14 cellular contexts compared by ENCODE assay signal in genomic region chrX:16743604-16744325, GRCh38. TPM values are rescaled to one million over a fixed set of nuclear protein-coding genes. Genes with fewer than 3 reads are reported as not detected.
DNase-seq lines count a peak whose midpoint lies in the region; ATAC-seq, FAIRE-seq and TF ChIP-seq lines count a peak whose summit lies in the region.
"Had no signal": no experiment of that assay in that cellular context is flagged by ENCODE, and none has a peak within 500 bp of the region (broad histone marks: within the 10 kb centered on the region; RNA-seq: fewer than 3 reads in every experiment).

No MANE protein-coding gene starts in this region.

- no peak overlapping the region for H3K4me3 ChIP-seq in AG10803 (ENCODE audit: low read length)
- no peak overlapping the region for H3K4me3 ChIP-seq in brain microvascular endothelial cell (ENCODE audit: low read depth, low read length)
- H3K4me3 ChIP-seq in HepG2 (replicated peaks in 1 of 3; ENCODE audit: insufficient read depth in 1 of 3, low read depth in 2 of 3, low read length in 3 of 3) = no peak overlapping the region
- H3K4me3 ChIP-seq: esophagus squamous epithelium, pancreas had no signal

- H3K9me3 ChIP-seq in HepG2 (ENCODE audit: low read length) = no peaks in the 10 kb centered on the region
- H3K9me3 ChIP-seq: esophagus squamous epithelium, pancreas had no signal

- CTCF ChIA-PET in HepG2 (lab: Yijun Ruan, JAX; ENCODE audit: low intra/inter-chr PET ratio, low total read pairs) = no interaction called here
- CTCF ChIA-PET in activated naive CD4-positive, alpha-beta T cell treated with anti-CD3 and anti-CD28 coated beads for 36 hours (lab: Charles Lee) = no interaction called here

- DNase-seq in AG10803 (ENCODE audit: low read depth) = peak; percentile 62
- peak; percentile 30 for DNase-seq in HT-29 (ENCODE audit: low spot score)
- peak; percentile 73 for DNase-seq in brain microvascular endothelial cell
- no peak for DNase-seq in HepG2 (ENCODE audit: low spot score)
- no peak for DNase-seq in NCI-H2081 treated with DMSO at 0.1 percent for 48 hours (lab: John Stamatoyannopoulos, UW)
- no peak for DNase-seq in stimulated activated naive CD4-positive, alpha-beta T cell treated with Interleukin-2 at 50 U/mL for 16 hours (lab: John Stamatoyannopoulos, UW)
- DNase-seq in activated naive CD4-positive, alpha-beta T cell treated with anti-CD3 and anti-CD28 coated beads for 36 hours = no peak
- DNase-seq: COR-L47, esophagus squamous epithelium, left cardiac atrium, NCI-H2029, pancreas had no signal

- H3K27me3 ChIP-seq in brain microvascular endothelial cell (replicated peaks) (no peaks in the 10 kb centered on the region), HepG2 (ENCODE audit: control insufficient read depth in 1 of 2, insufficient read depth in 2 of 2, low read length in 2 of 2) (no peaks in the 10 kb centered on the region)
- H3K27me3 ChIP-seq: esophagus squamous epithelium, pancreas had no signal

- no peak for TF ChIP-seq POLR2A in HepG2 (IDR thresholded peaks at IDR 0.05; ENCODE audit: insufficient read depth in 1 of 2, low read depth in 2 of 2, low read length in 2 of 2)

- H3K4me1 ChIP-seq in HepG2 (ENCODE audit: insufficient read depth, low read length) = peaks cover 32% of the 10 kb centered on the region
- H3K4me1 ChIP-seq: esophagus squamous epithelium, pancreas had no signal

- no peak overlapping the region for H3K4me2 ChIP-seq in HepG2 (ENCODE audit: low read depth, low read length)

- WGBS in HepG2 (ENCODE audit: low lambda C conversion rate) = 97% methylated on average over 11 of the region's 12 CpGs

- no peaks in the 10 kb centered on the region for H3K9me3 Mint-ChIP-seq in activated naive CD4-positive, alpha-beta T cell treated with anti-CD3 and anti-CD28 coated beads for 36 hours
- H3K9me3 Mint-ChIP-seq: IgD-negative memory B cell had no signal

- intact Hi-C loops in HepG2 (cut with micrococcal nuclease; ENCODE audit: unreplicated experiment) = no loop called here
- intact Hi-C loops in activated naive CD4-positive, alpha-beta T cell treated with anti-CD3 and anti-CD28 coated beads for 36 hours (cut with micrococcal nuclease) = no loop called here

- no peak overlapping the region for H2AFZ ChIP-seq in HepG2 (ENCODE audit: low read length)

- H3K79me2 ChIP-seq in HepG2 (ENCODE audit: insufficient read depth, low read length) = no peaks in the 10 kb centered on the region

- TF ChIP-seq CTCF in AG10803 (conservative IDR thresholded peaks at IDR 0.05; ENCODE audit: low read length) (peak; percentile 49), brain microvascular endothelial cell (IDR thresholded peaks at IDR 0.05; ENCODE audit: low read depth, low read length, missing control alignments) (peak; percentile 79), HepG2 (CRISPR knock-in tag; IDR thresholded peaks at IDR 0.05) (peak; percentile 42; the same call in 1 of the 2 replicates)

- no peaks in the 10 kb centered on the region for H3K27me3 Mint-ChIP-seq in activated naive CD4-positive, alpha-beta T cell treated with anti-CD3 and anti-CD28 coated beads for 36 hours (ENCODE audit: low read depth)
- H3K27me3 Mint-ChIP-seq: IgD-negative memory B cell had no signal

- FAIRE-seq in HepG2 (lab: Jason Lieb, UNC) = peak; percentile 52
- FAIRE-seq: pancreas had no signal

- H3K36me3 Mint-ChIP-seq in activated naive CD4-positive, alpha-beta T cell treated with anti-CD3 and anti-CD28 coated beads for 36 hours (ENCODE audit: low read depth) = peaks cover 4% of the 10 kb centered on the region

- H3K27ac ChIP-seq in brain microvascular endothelial cell (peak overlapping the region; percentile 48), HepG2 (ENCODE audit: extremely low read length, insufficient read depth, low read length) (no peak overlapping the region)
- H3K27ac ChIP-seq: esophagus squamous epithelium, pancreas had no signal

- POLR2A ChIA-PET in HepG2 (lab: Yijun Ruan, JAX) = interaction anchor here (0.5 to 4.9 kb wide), 4 partner anchors 24 to 56 kb away, joined by 3 to 28 read pairs (median 14); partner anchors contain the start of genes CTPS2 and SYAP1

- no peak overlapping the region for H3K9ac ChIP-seq in HepG2 (ENCODE audit: insufficient read depth, low read depth, low read length)

- ATAC-seq in HepG2 (peak; percentile 34; the same call in 2 of the 3 replicates), GM21526 (IDR thresholded peaks at IDR 0.05; ENCODE audit: low FRiP score, unreplicated experiment) (no peak)
- ATAC-seq: left cardiac atrium, pancreas had no signal

- H3K4me1 Mint-ChIP-seq in activated naive CD4-positive, alpha-beta T cell treated with anti-CD3 and anti-CD28 coated beads for 36 hours (ENCODE audit: low read depth) = no peaks in the 10 kb centered on the region

- H4K20me1 ChIP-seq in HepG2 (ENCODE audit: insufficient read depth, low read length) = peaks cover 5% of the 10 kb centered on the region; the same call in 1 of the 2 replicates

- no peak overlapping the region for H3K4me3 Mint-ChIP-seq in activated naive CD4-positive, alpha-beta T cell treated with anti-CD3 and anti-CD28 coated beads for 36 hours
- H3K4me3 Mint-ChIP-seq: IgD-negative memory B cell had no signal

- BruUV-seq in HepG2 (replicated peaks; lab: Mats Ljungman, UMichigan) = no TSS peak

- in situ Hi-C loops in brain microvascular endothelial cell (cut with HindIII; ENCODE audit: low pct_ligation_motif_present, low sequenced_read_pairs) (no loop called here), HepG2 (cut with HindIII; ENCODE audit: extremely low pct_ligation_motif_present, low pct_unique_long_range_greater_than_20kb) (no loop called here)

- H3K36me3 ChIP-seq in brain microvascular endothelial cell (replicated peaks) (peaks cover 43% of the 10 kb centered on the region), HepG2 (replicated peaks in 1 of 2; ENCODE audit: control insufficient read depth in 1 of 2, insufficient read depth in 2 of 2, low read length in 2 of 2) (peaks cover 2 to 13% of the 10 kb centered on the region in 2 experiments; a peak in 2 of 5 replicates)

- H3K27ac Mint-ChIP-seq in activated naive CD4-positive, alpha-beta T cell treated with anti-CD3 and anti-CD28 coated beads for 36 hours = no peak overlapping the region

- TF ChIP-seq EP300 in HepG2 (IDR thresholded peaks at IDR 0.05; ENCODE audit: low read depth in 2 of 2, low read length in 2 of 2) (no peak), HepG2 (CRISPR knock-in tag; IDR thresholded peaks at IDR 0.05; ENCODE audit: borderline replicate concordance) (no peak)

- no peak for TF ChIP-seq RAD21 in HepG2 (CRISPR knock-in tag; IDR thresholded peaks at IDR 0.05)

RNA-seq across cellular contexts. Expression of gene SYAP1, which starts 24.4 kb away (rescaled TPM):
- total RNA-seq in HT-29 (2014; rRNA removed; shearing (Covaris generic)) = 32.5 and 33.5 TPM in 2 replicates
- 18.5 and 25.3 TPM in 2 replicates for total RNA-seq in HepG2 (2016; rRNA removed; fragmentation: Illumina TruSeq; extraction: Trizol)
- total RNA-seq in HepG2 (2016; cell fraction: cytosol; rRNA removed; fragmentation: Illumina TruSeq; extraction: Trizol; ENCODE audit: low read depth) = 1.8 and 2.4 TPM in 2 replicates
- total RNA-seq in HepG2 (2016; cell fraction: insoluble cytoplasmic fraction; rRNA removed; fragmentation: Illumina TruSeq; extraction: Trizol) = 17.7 and 30.0 TPM in 2 replicates
- 6.9 and 7.3 TPM in 2 replicates for total RNA-seq in HepG2 (2016; cell fraction: membrane; rRNA removed; fragmentation: Illumina TruSeq; extraction: Trizol)
- 10.0 and 11.8 TPM in 2 replicates for total RNA-seq in HepG2 (2016; cell fraction: nucleus; rRNA removed; fragmentation: Illumina TruSeq; extraction: Trizol)
- 4.3 and 4.9 TPM in 2 replicates for polyA plus RNA-seq in HepG2 (2011; rRNA removed)
- polyA plus RNA-seq in HepG2 (2011; cell fraction: cytosol; rRNA removed) = 4.1 and 4.7 TPM in 2 replicates
- 1.4 and 2.1 TPM in 2 replicates for polyA plus RNA-seq in HepG2 (2011; cell fraction: nucleus; rRNA removed)
- 9.0 and 13.4 TPM in 2 replicates for polyA plus RNA-seq in HepG2 (2012)
- polyA plus RNA-seq in HepG2 (2016; cell fraction: cytosol; fragmentation: Illumina TruSeq; extraction: Trizol; ENCODE audit: low read depth) = 2.0 and 2.2 TPM in 2 replicates
- polyA plus RNA-seq in HepG2 (2016; cell fraction: insoluble cytoplasmic fraction; fragmentation: Illumina TruSeq; extraction: Trizol; ENCODE audit: low read depth) = 29.4 TPM in 2 replicates
- polyA plus RNA-seq in HepG2 (2016; cell fraction: membrane; fragmentation: Illumina TruSeq; extraction: Trizol; ENCODE audit: low read depth) = 4.6 and 4.9 TPM in 2 replicates
- 10.1 and 12.0 TPM in 2 replicates for polyA plus RNA-seq in HepG2 (2016; cell fraction: nucleus; fragmentation: Illumina TruSeq; extraction: Trizol; ENCODE audit: insufficient read depth, low read depth)
- polyA minus RNA-seq in HepG2 (2011; rRNA and poly(A)+ RNA removed; ENCODE audit: low replicate concordance) = 3.2 and 10.1 TPM in 2 replicates
- 3.6 and 4.2 TPM in 2 replicates for polyA minus RNA-seq in HepG2 (2011; cell fraction: cytosol; rRNA and poly(A)+ RNA removed)
- polyA minus RNA-seq in HepG2 (2011; cell fraction: nucleus; rRNA and poly(A)+ RNA removed) = 5.7 and 5.9 TPM in 2 replicates
- total RNA-seq in activated naive CD4-positive, alpha-beta T cell treated with anti-CD3 and anti-CD28 coated beads for 36 hours = 10 to 100 TPM; 17.1 to 18.9 TPM

RNA-seq across cellular contexts. Expression of gene CTPS2, which starts 31.3 kb away (rescaled TPM):
- 6.8 and 7.5 TPM in 2 replicates for total RNA-seq in HT-29 (2014; rRNA removed; shearing (Covaris generic))
- 26.1 and 32.2 TPM in 2 replicates for total RNA-seq in HepG2 (2016; rRNA removed; fragmentation: Illumina TruSeq; extraction: Trizol)
- total RNA-seq in HepG2 (2016; cell fraction: cytosol; rRNA removed; fragmentation: Illumina TruSeq; extraction: Trizol; ENCODE audit: low read depth) = 5.7 and 7.5 TPM in 2 replicates
- total RNA-seq in HepG2 (2016; cell fraction: insoluble cytoplasmic fraction; rRNA removed; fragmentation: Illumina TruSeq; extraction: Trizol) = 23.8 and 33.8 TPM in 2 replicates
- total RNA-seq in HepG2 (2016; cell fraction: membrane; rRNA removed; fragmentation: Illumina TruSeq; extraction: Trizol) = 10.1 and 10.8 TPM in 2 replicates
- 23.4 and 23.8 TPM in 2 replicates for total RNA-seq in HepG2 (2016; cell fraction: nucleus; rRNA removed; fragmentation: Illumina TruSeq; extraction: Trizol)
- polyA plus RNA-seq in HepG2 (2011; rRNA removed) = 8.3 and 10.3 TPM in 2 replicates
- polyA plus RNA-seq in HepG2 (2011; cell fraction: cytosol; rRNA removed) = 5.8 and 7.1 TPM in 2 replicates
- polyA plus RNA-seq in HepG2 (2011; cell fraction: nucleus; rRNA removed) = 7.3 and 8.8 TPM in 2 replicates
- 11.7 and 14.7 TPM in 2 replicates for polyA plus RNA-seq in HepG2 (2012)
- 2.5 TPM in 2 replicates for polyA plus RNA-seq in HepG2 (2016; cell fraction: cytosol; fragmentation: Illumina TruSeq; extraction: Trizol; ENCODE audit: low read depth)
- 26.9 and 27.1 TPM in 2 replicates for polyA plus RNA-seq in HepG2 (2016; cell fraction: insoluble cytoplasmic fraction; fragmentation: Illumina TruSeq; extraction: Trizol; ENCODE audit: low read depth)
- 6.7 and 8.0 TPM in 2 replicates for polyA plus RNA-seq in HepG2 (2016; cell fraction: membrane; fragmentation: Illumina TruSeq; extraction: Trizol; ENCODE audit: low read depth)
- 34.0 and 40.8 TPM in 2 replicates for polyA plus RNA-seq in HepG2 (2016; cell fraction: nucleus; fragmentation: Illumina TruSeq; extraction: Trizol; ENCODE audit: insufficient read depth, low read depth)
- polyA minus RNA-seq in HepG2 (2011; rRNA and poly(A)+ RNA removed; ENCODE audit: low replicate concordance) = 10.5 and 22.3 TPM in 2 replicates
- 11.4 and 11.9 TPM in 2 replicates for polyA minus RNA-seq in HepG2 (2011; cell fraction: cytosol; rRNA and poly(A)+ RNA removed)
- polyA minus RNA-seq in HepG2 (2011; cell fraction: nucleus; rRNA and poly(A)+ RNA removed) = 21.0 and 28.7 TPM in 2 replicates
- 1 to 10 TPM; 5.6 to 6.8 TPM for total RNA-seq in activated naive CD4-positive, alpha-beta T cell treated with anti-CD3 and anti-CD28 coated beads for 36 hours

RNA-seq across cellular contexts. Expression of gene TXLNG, which starts 42.5 kb away (rescaled TPM):
- total RNA-seq in HT-29 (2014; rRNA removed; shearing (Covaris generic)) = 16.9 and 17.6 TPM in 2 replicates
- total RNA-seq in HepG2 (2016; rRNA removed; fragmentation: Illumina TruSeq; extraction: Trizol) = 13.1 and 17.8 TPM in 2 replicates
- total RNA-seq in HepG2 (2016; cell fraction: cytosol; rRNA removed; fragmentation: Illumina TruSeq; extraction: Trizol; ENCODE audit: low read depth) = 1.6 and 2.4 TPM in 2 replicates
- 13.0 and 18.0 TPM in 2 replicates for total RNA-seq in HepG2 (2016; cell fraction: insoluble cytoplasmic fraction; rRNA removed; fragmentation: Illumina TruSeq; extraction: Trizol)
- 6.0 and 6.6 TPM in 2 replicates for total RNA-seq in HepG2 (2016; cell fraction: membrane; rRNA removed; fragmentation: Illumina TruSeq; extraction: Trizol)
- total RNA-seq in HepG2 (2016; cell fraction: nucleus; rRNA removed; fragmentation: Illumina TruSeq; extraction: Trizol) = 9.1 and 10.1 TPM in 2 replicates
- polyA plus RNA-seq in HepG2 (2011; rRNA removed) = 13.4 and 15.5 TPM in 2 replicates
- 6.4 and 10.9 TPM in 2 replicates for polyA plus RNA-seq in HepG2 (2011; cell fraction: cytosol; rRNA removed)
- 7.6 and 12.0 TPM in 2 replicates for polyA plus RNA-seq in HepG2 (2011; cell fraction: nucleus; rRNA removed)
- polyA plus RNA-seq in HepG2 (2012) = 11.8 and 13.5 TPM in 2 replicates
- 0.61 and 0.70 TPM in 2 replicates for polyA plus RNA-seq in HepG2 (2016; cell fraction: cytosol; fragmentation: Illumina TruSeq; extraction: Trizol; ENCODE audit: low read depth)
- polyA plus RNA-seq in HepG2 (2016; cell fraction: insoluble cytoplasmic fraction; fragmentation: Illumina TruSeq; extraction: Trizol; ENCODE audit: low read depth) = 18.7 and 19.3 TPM in 2 replicates
- polyA plus RNA-seq in HepG2 (2016; cell fraction: membrane; fragmentation: Illumina TruSeq; extraction: Trizol; ENCODE audit: low read depth) = 2.4 and 3.2 TPM in 2 replicates
- 18.0 and 18.4 TPM in 2 replicates for polyA plus RNA-seq in HepG2 (2016; cell fraction: nucleus; fragmentation: Illumina TruSeq; extraction: Trizol; ENCODE audit: insufficient read depth, low read depth)
- 5.1 and 21.6 TPM in 2 replicates for polyA minus RNA-seq in HepG2 (2011; rRNA and poly(A)+ RNA removed; ENCODE audit: low replicate concordance)
- polyA minus RNA-seq in HepG2 (2011; cell fraction: cytosol; rRNA and poly(A)+ RNA removed) = 6.6 and 8.6 TPM in 2 replicates
- 8.1 and 11.6 TPM in 2 replicates for polyA minus RNA-seq in HepG2 (2011; cell fraction: nucleus; rRNA and poly(A)+ RNA removed)
- total RNA-seq in activated naive CD4-positive, alpha-beta T cell treated with anti-CD3 and anti-CD28 coated beads for 36 hours = 10 to 100 TPM; 11.8 to 12.3 TPM

Comparison
In these comparisons a context has a peak if more than half of its experiments do, and no peak if none do; other contexts are left out.
1. DNase-seq: peak in AG10803 (single experiment), HT-29 (single experiment) and brain microvascular endothelial cell (single experiment); none in HepG2 (single experiment), NCI-H2081 treated with DMSO at 0.1 percent for 48 hours (single experiment), stimulated activated naive CD4-positive, alpha-beta T cell treated with Interleukin-2 at 50 U/mL for 16 hours (single experiment) and activated naive CD4-positive, alpha-beta T cell treated with anti-CD3 and anti-CD28 coated beads for 36 hours (single experiment).
2. Peak in every context shown above with its lines, with median percentiles within 50 percentile points of each other: CTCF ChIP-seq.